Comparison of ENCODE assay signal across 8 cellular contexts in the genomic region with DNA sequence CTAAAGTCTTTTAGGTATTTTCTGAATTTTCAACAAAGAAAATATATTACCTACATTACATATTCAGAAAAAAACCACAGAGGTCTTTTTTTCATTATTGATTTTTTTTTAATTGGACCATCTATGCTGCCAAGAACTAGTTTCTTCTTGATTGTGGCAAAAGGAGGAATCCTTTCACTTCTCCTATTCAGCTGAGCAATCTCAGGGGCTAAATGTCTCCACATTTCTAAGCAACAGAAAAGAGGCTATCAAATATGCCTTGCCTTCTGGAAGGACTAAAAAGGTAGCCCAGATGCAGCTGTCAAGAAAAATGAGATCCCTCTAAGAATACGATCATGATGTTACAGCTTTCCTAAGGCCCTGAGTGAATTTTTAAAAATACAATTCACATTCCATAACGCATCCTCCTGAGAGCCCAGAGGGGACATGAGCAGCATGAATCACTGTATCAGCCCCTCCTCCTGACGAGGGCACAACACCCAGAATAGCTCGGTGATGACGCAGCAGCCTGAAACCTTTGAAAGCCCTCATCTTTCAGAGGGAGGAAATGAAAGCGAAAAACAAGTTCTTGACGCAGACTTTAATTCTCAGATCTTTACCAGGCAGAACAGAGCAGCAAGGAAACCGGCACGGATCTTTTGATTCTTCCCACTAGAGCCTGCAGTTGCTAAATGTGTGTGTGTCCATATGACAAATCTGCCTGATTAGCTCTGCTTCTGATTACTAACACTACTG. TPM values are rescaled to one million over a fixed set of nuclear protein-coding genes. Genes with fewer than 3 reads are reported as not detected.
DNase-seq lines count a peak whose midpoint lies in the region; FAIRE-seq and TF ChIP-seq lines count a peak whose summit lies in the region.

No MANE protein-coding gene starts in this region.

- H3K36me3 ChIP-seq in ES-I3 (ENCODE audit: insufficient read depth, low read length) (no peaks in the 10 kb centered on the region; the same call in 1 of the 2 replicates), WERI-Rb-1 (no peaks in the 10 kb centered on the region), bronchial epithelial cell (ENCODE audit: control insufficient read depth, insufficient read depth, low read length) (peaks cover 2% of the 10 kb centered on the region), smooth muscle cell (ENCODE audit: low read depth) (no peaks in the 10 kb centered on the region)

- no peaks in the 10 kb centered on the region for H3K27me3 ChIP-seq in WERI-Rb-1 (ENCODE audit: insufficient read depth, low read depth, severe bottlenecking)
- no peaks in the 10 kb centered on the region for H3K27me3 ChIP-seq in bronchial epithelial cell (ENCODE audit: control insufficient read depth, insufficient read depth, low read length)
- no peaks in the 10 kb centered on the region for H3K27me3 ChIP-seq in smooth muscle cell (ENCODE audit: low read depth)

- DNase-seq in H54 (ENCODE audit: insufficient read length, low spot score) (peak; percentile 85), M059J (ENCODE audit: low read depth) (peak; percentile 100), WERI-Rb-1 (peak; percentile 23), bronchial epithelial cell (ENCODE audit: low read depth) (peak; percentile 98), inferior parietal cortex (ENCODE audit: extremely low spot score) (peak; percentile 92), smooth muscle cell (lab: John Stamatoyannopoulos, UW; ENCODE audit: unreplicated experiment) (peak; percentile 16), cortex of kidney (lab: John Stamatoyannopoulos, UW) (no peak)

- H4K20me1 ChIP-seq in smooth muscle cell (ENCODE audit: low read depth), result no peaks in the 10 kb centered on the region

- peak overlapping the region; percentile 78 for H3K4me2 ChIP-seq in smooth muscle cell

- H3K4me1 ChIP-seq in ES-I3 (ENCODE audit: insufficient read depth, low read length) (peaks cover 10% of the 10 kb centered on the region; the same call in 1 of the 2 replicates), smooth muscle cell (ENCODE audit: low read depth) (no peaks in the 10 kb centered on the region)

- no peak for TF ChIP-seq POLR2A in H54 (IDR thresholded peaks at IDR 0.05; ENCODE audit: low read depth, low read length)

- H2AFZ ChIP-seq in smooth muscle cell (ENCODE audit: low read depth), result peak overlapping the region; percentile 66

- H3K9me3 ChIP-seq in ES-I3 (ENCODE audit: control insufficient read depth, insufficient read depth, low read length) (no peaks in the 10 kb centered on the region), WERI-Rb-1 (ENCODE audit: severe bottlenecking) (no peaks in the 10 kb centered on the region), smooth muscle cell (replicated peaks; ENCODE audit: low read depth) (no peaks in the 10 kb centered on the region)

- TF ChIP-seq CTCF in WERI-Rb-1 (IDR thresholded peaks at IDR 0.05; ENCODE audit: low read depth, low read length) (no peak), bronchial epithelial cell (IDR thresholded peaks at IDR 0.05; ENCODE audit: insufficient read depth, low read length, severe bottlenecking) (no peak), smooth muscle cell (IDR thresholded peaks at IDR 0.05; ENCODE audit: borderline replicate concordance, insufficient read depth, poor library complexity, severe bottlenecking) (no peak)

- H3K27ac ChIP-seq in WERI-Rb-1 (peak overlapping the region; percentile 49; the same call in 1 of the 2 replicates), smooth muscle cell (ENCODE audit: low read depth) (peak overlapping the region; percentile 92)

- WGBS in smooth muscle cell (ENCODE audit: low lambda C conversion rate), result 2% methylated on average over 9 of the region's 9 CpGs

- H3K79me2 ChIP-seq in smooth muscle cell (ENCODE audit: low read depth), result no peaks in the 10 kb centered on the region

- peaks cover 6% of the 10 kb centered on the region for H3F3A ChIP-seq in smooth muscle cell (ENCODE audit: low read depth)

- H3K9ac ChIP-seq in ES-I3 (ENCODE audit: low read depth, low read length) (peak overlapping the region; percentile 44), smooth muscle cell (ENCODE audit: low read depth) (peak overlapping the region; percentile 62)

- H3K4me3 ChIP-seq in WERI-Rb-1 (ENCODE audit: low read depth, low read length) (no peak overlapping the region), bronchial epithelial cell (ENCODE audit: low read depth, low read length) (peak overlapping the region; percentile 14), smooth muscle cell (peak overlapping the region; percentile 45)

- FAIRE-seq in H54 (lab: Jason Lieb, UNC) (peak; percentile 100), bronchial epithelial cell (lab: Jason Lieb, UNC) (peak; percentile 50)

RNA-seq across cellular contexts. Expression of a gene that starts 24.6 kb away (rescaled TPM):
- total RNA-seq in M059J (2014; rRNA removed; shearing (Covaris generic)), result 38.7 and 53.1 TPM in 2 replicates
- 9.2 and 10.8 TPM in 2 replicates for total RNA-seq in bronchial epithelial cell
- 6.0 and 7.5 TPM in 2 replicates for total RNA-seq in smooth muscle cell
- 8.3 and 10.5 TPM in 2 replicates for polyA plus RNA-seq in smooth muscle cell

RNA-seq across cellular contexts. Expression of a gene that starts 37.5 kb away (rescaled TPM):
- 51.2 and 62.4 TPM in 2 replicates for total RNA-seq in M059J (2014; rRNA removed; shearing (Covaris generic))
- total RNA-seq in bronchial epithelial cell (37.9 and 47.4 TPM in 2 replicates), smooth muscle cell (32.7 and 78.1 TPM in 2 replicates)
- 33.2 and 40.7 TPM in 2 replicates for polyA plus RNA-seq in smooth muscle cell
